14 cellular contexts compared by ENCODE assay signal in genomic region chr3:187017511-187018230, GRCh38.
DNase-seq lines count a peak whose midpoint lies in the region; ATAC-seq and TF ChIP-seq lines count a peak whose summit lies in the region.
"Had no signal": no experiment of that assay in that cellular context is flagged by ENCODE, and none has a peak within 500 bp of the region (broad histone marks: within the 10 kb centered on the region; RNA-seq: fewer than 3 reads in every experiment).

No MANE protein-coding gene starts in this region.

- H3K27me3 ChIP-seq in kidney epithelial cell (ENCODE audit: control insufficient read depth, insufficient read depth, low read length) (no peaks in the 10 kb centered on the region), thyroid gland (no peaks in the 10 kb centered on the region)

- peaks cover 43% of the 10 kb centered on the region for H3K36me3 Mint-ChIP-seq in activated naive CD8-positive, alpha-beta T cell treated with anti-CD3 and anti-CD28 coated beads, Interleukin-2, amount 10 ng/mL, durations not matched to agents 7 days and 5 days
- H3K36me3 Mint-ChIP-seq in activated naive CD8-positive, alpha-beta T cell treated with anti-CD3 and anti-CD28 coated beads for 36 hours = peaks cover 8% of the 10 kb centered on the region
- peaks cover 12% of the 10 kb centered on the region for H3K36me3 Mint-ChIP-seq in activated T-helper 17 cell treated with anti-CD3 and anti-CD28 coated beads, Interleukin-2, amount 50 U/mL, for 72 hours (ENCODE audit: low read depth)

- WGBS in thyroid gland, 2 donors = 23 to 25% methylated on average over 17 of the region's 17 CpGs

- POLR2A ChIA-PET in activated naive CD8-positive, alpha-beta T cell treated with anti-CD3 and anti-CD28 coated beads, Interleukin-2, amount 10 ng/mL, durations not matched to agents 7 days and 5 days (lab: Charles Lee) = interaction anchor here (2.3 kb wide), 1 partner anchor 10 kb away, joined by 6 read pairs; no protein-coding TSS in a partner anchor

- intact Hi-C loops in thyroid gland (cut with DNase I) = no loop called here

- no peak for DNase-seq in activated naive CD8-positive, alpha-beta T cell treated with anti-CD3 and anti-CD28 coated beads, Interleukin-2, amount 10 ng/mL, durations not matched to agents 7 days and 5 days
- DNase-seq in activated naive CD8-positive, alpha-beta T cell treated with anti-CD3 and anti-CD28 coated beads for 36 hours = no peak
- DNase-seq in kidney epithelial cell (ENCODE audit: low read depth) = peak; percentile 88
- peak; percentile 63 to 65 for DNase-seq in thyroid gland
- DNase-seq in hypothalamus (lab: John Stamatoyannopoulos, UW) = no peak
- DNase-seq in left lobe of liver (ENCODE audit: low spot score) = no peak
- no peak for DNase-seq in iPS-NIHi11 (ENCODE audit: low spot score)
- DNase-seq: central memory CD4-positive, alpha-beta T cell; DMS53; NCI-H2107; NK-92 treated with Interleukin-12 subunit alpha and Interleukin-12 subunit beta, amount 100 ng/mL, for 24 hours; occipital lobe had no signal

- TF ChIP-seq CTCF in kidney epithelial cell (IDR thresholded peaks at IDR 0.05; ENCODE audit: insufficient read depth, low read length, poor library complexity, severe bottlenecking) (no peak), thyroid gland (IDR thresholded peaks at IDR 0.05) (no peak)

- H3K4me1 Mint-ChIP-seq in activated naive CD8-positive, alpha-beta T cell treated with anti-CD3 and anti-CD28 coated beads, Interleukin-2, amount 10 ng/mL, durations not matched to agents 7 days and 5 days = peaks cover 39% of the 10 kb centered on the region
- peaks cover 49% of the 10 kb centered on the region for H3K4me1 Mint-ChIP-seq in activated naive CD8-positive, alpha-beta T cell treated with anti-CD3 and anti-CD28 coated beads for 36 hours
- peaks cover 43% of the 10 kb centered on the region for H3K4me1 Mint-ChIP-seq in activated T-helper 17 cell treated with anti-CD3 and anti-CD28 coated beads, Interleukin-2, amount 50 U/mL, for 72 hours

- H3K36me3 ChIP-seq in kidney epithelial cell (ENCODE audit: control insufficient read depth, insufficient read depth, low read length) (no peaks in the 10 kb centered on the region), thyroid gland (no peaks in the 10 kb centered on the region)

- H3K27ac ChIP-seq in thyroid gland = peak overlapping the region; percentile 90 to 92 (median 91)
- H3K27ac ChIP-seq: VCaP had no signal

- peaks cover 41 to 90% of the 10 kb centered on the region in 2 donors for H3K4me1 ChIP-seq in thyroid gland

- H3K4me3 ChIP-seq in kidney epithelial cell (ENCODE audit: low read depth, low read length) = no peak overlapping the region
- H3K4me3 ChIP-seq in thyroid gland (replicated peaks in 1 of 3) = no peak overlapping the region

- peak in 1 of 2 donors; percentile 26 for TF ChIP-seq POLR2A in thyroid gland (IDR thresholded peaks at IDR 0.05)

- no peaks in the 10 kb centered on the region for H3K27me3 Mint-ChIP-seq in activated naive CD8-positive, alpha-beta T cell treated with anti-CD3 and anti-CD28 coated beads, Interleukin-2, amount 10 ng/mL, durations not matched to agents 7 days and 5 days
- H3K27me3 Mint-ChIP-seq in activated naive CD8-positive, alpha-beta T cell treated with anti-CD3 and anti-CD28 coated beads for 36 hours = no peaks in the 10 kb centered on the region
- H3K27me3 Mint-ChIP-seq in activated T-helper 17 cell treated with anti-CD3 and anti-CD28 coated beads, Interleukin-2, amount 50 U/mL, for 72 hours = no peaks in the 10 kb centered on the region

- no peak for ATAC-seq in activated naive CD8-positive, alpha-beta T cell treated with anti-CD3 and anti-CD28 coated beads, Interleukin-2, amount 10 ng/mL, durations not matched to agents 7 days and 5 days (ENCODE audit: low read depth)
- no peak for ATAC-seq in activated T-helper 17 cell treated with anti-CD3 and anti-CD28 coated beads, Interleukin-2, amount 50 U/mL, for 72 hours (replicated peaks)
- no peak for ATAC-seq in left lobe of liver

- H3K27ac Mint-ChIP-seq in activated naive CD8-positive, alpha-beta T cell treated with anti-CD3 and anti-CD28 coated beads, Interleukin-2, amount 10 ng/mL, durations not matched to agents 7 days and 5 days = peak overlapping the region; percentile 58
- no peak overlapping the region for H3K27ac Mint-ChIP-seq in activated naive CD8-positive, alpha-beta T cell treated with anti-CD3 and anti-CD28 coated beads for 36 hours
- peak overlapping the region; percentile 36 for H3K27ac Mint-ChIP-seq in activated T-helper 17 cell treated with anti-CD3 and anti-CD28 coated beads, Interleukin-2, amount 50 U/mL, for 72 hours

- H3K9me3 Mint-ChIP-seq in activated naive CD8-positive, alpha-beta T cell treated with anti-CD3 and anti-CD28 coated beads, Interleukin-2, amount 10 ng/mL, durations not matched to agents 7 days and 5 days = no peaks in the 10 kb centered on the region
- H3K9me3 Mint-ChIP-seq in activated naive CD8-positive, alpha-beta T cell treated with anti-CD3 and anti-CD28 coated beads for 36 hours = no peaks in the 10 kb centered on the region
- H3K9me3 Mint-ChIP-seq in activated T-helper 17 cell treated with anti-CD3 and anti-CD28 coated beads, Interleukin-2, amount 50 U/mL, for 72 hours = no peaks in the 10 kb centered on the region

- no peak overlapping the region for H3K4me3 Mint-ChIP-seq in activated naive CD8-positive, alpha-beta T cell treated with anti-CD3 and anti-CD28 coated beads, Interleukin-2, amount 10 ng/mL, durations not matched to agents 7 days and 5 days
- no peak overlapping the region for H3K4me3 Mint-ChIP-seq in activated naive CD8-positive, alpha-beta T cell treated with anti-CD3 and anti-CD28 coated beads for 36 hours
- no peak overlapping the region for H3K4me3 Mint-ChIP-seq in activated T-helper 17 cell treated with anti-CD3 and anti-CD28 coated beads, Interleukin-2, amount 50 U/mL, for 72 hours

- no peaks in the 10 kb centered on the region for H3K9me3 ChIP-seq in thyroid gland

Comparison
In these comparisons a context has a peak if more than half of its experiments do, and no peak if none do; other contexts are left out.
1. DNase-seq: peak in kidney epithelial cell (single experiment) and thyroid gland (2 of 2); none in activated naive CD8-positive, alpha-beta T cell treated with anti-CD3 and anti-CD28 coated beads, Interleukin-2, amount 10 ng/mL, durations not matched to agents 7 days and 5 days (single experiment), activated naive CD8-positive, alpha-beta T cell treated with anti-CD3 and anti-CD28 coated beads for 36 hours (single experiment), hypothalamus (0 of 51), left lobe of liver (single experiment) and iPS-NIHi11 (single experiment).